ENCODE assay signal across 29 cellular contexts in genomic region chr13:28859069-28859468, GRCh38. TPM values are rescaled to one million over a fixed set of nuclear protein-coding genes. Genes with fewer than 3 reads are reported as not detected.
"Had no signal": no experiment of that assay in that cellular context is flagged by ENCODE, and none has a peak within 500 bp of the region (broad histone marks: within the 10 kb centered on the region; RNA-seq: fewer than 3 reads in every experiment).

No MANE protein-coding gene starts in this region.

- DNase-seq: colonic mucosa; cortex of kidney; dermis blood vessel endothelial cell; dorsolateral prefrontal cortex; effector CD4-positive, alpha-beta T cell; effector CD8-positive, alpha-beta T cell; effector memory CD4-positive, alpha-beta T cell; effector memory CD8-positive, alpha-beta T cell; endodermal cell; erythroblast; esophagus squamous epithelium; foreskin fibroblast; foreskin keratinocyte; foreskin melanocyte; gastrocnemius medialis; glutamatergic neuron; head of caudate nucleus; heart left ventricle; heart right ventricle had no signal

- H3K27ac Mint-ChIP-seq: dendritic cell treated with granulocyte-macrophage colony-stimulating factor and Interleukin-4, amounts not matched to agents 40 ng/mL and 50 ng/mL, for 4 days; effector memory CD8-positive, alpha-beta T cell; endodermal cell had no signal

- ATAC-seq: effector memory CD8-positive, alpha-beta T cell; esophagus mucosa; foreskin keratinocyte; gastrocnemius medialis; gastroesophageal sphincter; heart right ventricle had no signal

- H3K9me3 ChIP-seq: colonic mucosa, esophagus muscularis mucosa, esophagus squamous epithelium, gastrocnemius medialis, gastroesophageal sphincter, heart left ventricle, heart right ventricle had no signal

- H3K4me3 ChIP-seq: colonic mucosa, coronary artery, dorsolateral prefrontal cortex, esophagus muscularis mucosa, esophagus squamous epithelium, gastrocnemius medialis, gastroesophageal sphincter, heart left ventricle, heart right ventricle had no signal

- H3K9me3 Mint-ChIP-seq: dendritic cell treated with granulocyte-macrophage colony-stimulating factor and Interleukin-4, amounts not matched to agents 40 ng/mL and 50 ng/mL, for 4 days; endodermal cell had no signal

- H3K4me1 ChIP-seq: colonic mucosa, esophagus squamous epithelium, foreskin keratinocyte, gastrocnemius medialis, gastroesophageal sphincter, heart left ventricle had no signal

- H3K36me3 ChIP-seq: colonic mucosa, esophagus muscularis mucosa, esophagus squamous epithelium, gastrocnemius medialis, gastroesophageal sphincter, heart left ventricle, heart right ventricle had no signal

- H3K4me1 Mint-ChIP-seq: endodermal cell had no signal

- H3K4me3 Mint-ChIP-seq: dendritic cell treated with granulocyte-macrophage colony-stimulating factor and Interleukin-4, amounts not matched to agents 40 ng/mL and 50 ng/mL, for 4 days; effector memory CD8-positive, alpha-beta T cell; endodermal cell had no signal

- H3K27me3 ChIP-seq: colonic mucosa, esophagus muscularis mucosa, foreskin keratinocyte, gastrocnemius medialis, gastroesophageal sphincter, heart left ventricle had no signal

- H3K27ac ChIP-seq: colonic mucosa, coronary artery, dorsolateral prefrontal cortex, epithelial cell of prostate, esophagus muscularis mucosa, esophagus squamous epithelium, foreskin keratinocyte, gastrocnemius medialis, gastroesophageal sphincter, heart left ventricle, heart right ventricle had no signal

RNA-seq across cellular contexts. Expression of gene MTUS2, which starts 38.9 kb away (rescaled TPM):
- total RNA-seq: dermis blood vessel endothelial cell, dermis microvascular lymphatic vessel endothelial cell, endothelial cell of umbilical vein, epithelial cell of proximal tubule, fibroblast of lung, foreskin keratinocyte had no signal
